In the genomic region with DNA sequence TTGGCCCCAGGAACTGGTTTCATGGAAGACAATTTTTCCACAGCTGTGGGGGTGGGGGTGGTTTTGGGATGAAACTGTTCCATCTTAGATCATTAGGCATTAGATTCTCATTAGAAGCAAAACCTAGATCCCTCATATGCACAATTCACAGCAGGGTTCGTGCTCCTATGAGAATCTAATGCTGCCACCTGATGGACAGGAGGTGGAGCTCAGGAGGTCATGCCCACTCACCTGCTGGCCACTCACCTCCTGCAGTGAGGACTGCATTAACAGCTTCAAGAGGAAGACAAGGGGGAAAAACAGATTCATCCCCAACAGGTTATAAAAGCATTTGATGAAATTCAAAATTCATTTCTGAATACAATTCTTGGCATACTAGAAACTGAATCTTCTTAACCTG, we compare ENCODE assay signal across 11 cellular contexts. TPM values are rescaled to one million over a fixed set of nuclear protein-coding genes. Genes with fewer than 3 reads are reported as not detected.
A peak's percentile ranks its signal among the peaks of the same experiment; 100 is the strongest.
DNase-seq lines count a peak whose midpoint lies in the region; ATAC-seq and TF ChIP-seq lines count a peak whose summit lies in the region.
"Had no signal": no experiment of that assay in that cellular context is flagged by ENCODE, and none has a peak within 500 bp of the region (broad histone marks: within the 10 kb centered on the region; RNA-seq: fewer than 3 reads in every experiment).

No MANE protein-coding gene starts in this region.

- H3K4me1 Mint-ChIP-seq in brain (no peaks in the 10 kb centered on the region), osteocyte (ENCODE audit: unreplicated experiment) (peaks cover 3% of the 10 kb centered on the region)
- H3K4me1 Mint-ChIP-seq: activated naive CD4-positive, alpha-beta T cell treated with anti-CD3 and anti-CD28 coated beads, Interleukin-2, amount 50 U/mL, for 24 hours had no signal

- no peak for ATAC-seq in HG03439 (IDR thresholded peaks at IDR 0.05; ENCODE audit: unreplicated experiment)
- no peak for ATAC-seq in HG02840 (IDR thresholded peaks at IDR 0.05; ENCODE audit: low FRiP score, unreplicated experiment)

- H3K4me3 Mint-ChIP-seq in brain = no peak overlapping the region
- H3K4me3 Mint-ChIP-seq in osteocyte (ENCODE audit: unreplicated experiment) = no peak overlapping the region
- H3K4me3 Mint-ChIP-seq: activated naive CD4-positive, alpha-beta T cell treated with anti-CD3 and anti-CD28 coated beads, Interleukin-2, amount 50 U/mL, for 24 hours had no signal

- TF ChIP-seq CTCF in brain (conservative IDR thresholded peaks at IDR 0.05) (peak; percentile 21 to 29), osteocyte (IDR thresholded peaks at IDR 0.05) (peak; percentile 46)

- H3K9me3 Mint-ChIP-seq in brain (peaks cover 0 to 3% (median 0%) of the 10 kb centered on the region in 5 experiments), osteocyte (ENCODE audit: unreplicated experiment) (no peaks in the 10 kb centered on the region)
- H3K9me3 Mint-ChIP-seq: activated naive CD4-positive, alpha-beta T cell treated with anti-CD3 and anti-CD28 coated beads, Interleukin-2, amount 50 U/mL, for 24 hours had no signal

- DNase-seq in DMS153 (lab: John Stamatoyannopoulos, UW) (peak; percentile 43), DMS153 treated with DMSO at 0.1 percent for 48 hours (lab: John Stamatoyannopoulos, UW; ENCODE audit: unreplicated experiment) (no peak), NCI-H1105 (lab: John Stamatoyannopoulos, UW) (peak; percentile 3), osteocyte (ENCODE audit: extremely low spot score, unreplicated experiment) (no peak)
- no peak for DNase-seq in stimulated activated CD4-positive, alpha-beta T cell treated with anti-CD3 and anti-CD28 coated beads, Interleukin-4, amount 100 ng/mL, for 24 hours
- DNase-seq: esophagus squamous epithelium, T-helper 9 cell had no signal

- H3K36me3 Mint-ChIP-seq in brain (peaks cover 65% of the 10 kb centered on the region), osteocyte (ENCODE audit: unreplicated experiment) (peaks cover 27% of the 10 kb centered on the region)

- H3K27ac Mint-ChIP-seq in brain (no peak overlapping the region), osteocyte (ENCODE audit: unreplicated experiment) (no peak overlapping the region)
- H3K27ac Mint-ChIP-seq: activated naive CD4-positive, alpha-beta T cell treated with anti-CD3 and anti-CD28 coated beads, Interleukin-2, amount 50 U/mL, for 24 hours had no signal

- H3K27me3 Mint-ChIP-seq in brain (no peaks in the 10 kb centered on the region), osteocyte (ENCODE audit: unreplicated experiment) (no peaks in the 10 kb centered on the region)
- H3K27me3 Mint-ChIP-seq: activated naive CD4-positive, alpha-beta T cell treated with anti-CD3 and anti-CD28 coated beads, Interleukin-2, amount 50 U/mL, for 24 hours had no signal

RNA-seq across cellular contexts. Expression of gene THAP4, which starts 38.5 kb away (rescaled TPM):
- 109 TPM for polyA plus RNA-seq in brain (ENCODE audit: insufficient read depth, low read depth, low replicate concordance)
- total RNA-seq in osteocyte = 51.6 and 52.8 TPM in 2 replicates

RNA-seq across cellular contexts. Expression of gene ATG4B, which starts 39.0 kb away (rescaled TPM):
- 42.6 TPM for polyA plus RNA-seq in brain (ENCODE audit: insufficient read depth, low read depth, low replicate concordance)
- total RNA-seq in osteocyte = 73.5 and 78.1 TPM in 2 replicates

RNA-seq across cellular contexts. Expression of gene BOK, which starts 39.9 kb away (rescaled TPM):
- 76.1 TPM for polyA plus RNA-seq in brain (ENCODE audit: insufficient read depth, low read depth, low replicate concordance)
- total RNA-seq in osteocyte = 45.0 and 47.5 TPM in 2 replicates

Comparison
In these comparisons a context has a peak if more than half of its experiments do, and no peak if none do; other contexts are left out.
1. DNase-seq: peak in DMS153 (single experiment) and NCI-H1105 (single experiment); none in DMS153 treated with DMSO at 0.1 percent for 48 hours (single experiment), osteocyte (single experiment) and stimulated activated CD4-positive, alpha-beta T cell treated with anti-CD3 and anti-CD28 coated beads, Interleukin-4, amount 100 ng/mL, for 24 hours (single experiment).